ENCODE assay signal across 9 cellular contexts in genomic region chr2:187857826-187858225, GRCh38.
"Had no signal": no experiment of that assay in that cellular context is flagged by ENCODE, and none has a peak within 500 bp of the region (broad histone marks: within the 10 kb centered on the region; RNA-seq: fewer than 3 reads in every experiment).

No MANE protein-coding gene starts in this region.

- H2AFZ ChIP-seq: GM23248 had no signal

- H3K9ac ChIP-seq: GM23248 had no signal

- H3K9me3 ChIP-seq: HAP-1 had no signal

- H3K36me3 ChIP-seq: HAP-1 had no signal

- H3K4me1 ChIP-seq: HAP-1 had no signal

- ATAC-seq: HCT116, K562 had no signal

- H3K4me3 ChIP-seq: GM23248, HAP-1, K562 had no signal

- H3K27ac ChIP-seq: GM23248, HL-60 had no signal

- FAIRE-seq: K562 had no signal

- DNase-seq: GM23248, GOT3, H7, HFFc6, IMR-90 had no signal
